31 cellular contexts compared by ENCODE assay signal in genomic region chr4:13151178-13151577, GRCh38.
"Had no signal": no experiment of that assay in that cellular context is flagged by ENCODE, and none has a peak within 500 bp of the region (broad histone marks: within the 10 kb centered on the region; RNA-seq: fewer than 3 reads in every experiment).

No MANE protein-coding gene starts in this region.

- H3K36me3 ChIP-seq: ascending aorta had no signal

- H3K9me3 Mint-ChIP-seq: T-helper 2 cell treated with Interferon-gamma antibody and Interleukin-4, amounts not matched to agents 5 μg/mL and 100 μg/mL, for 36 hours had no signal

- H3K4me3 Mint-ChIP-seq: activated CD8-positive, alpha-beta T cell treated with anti-CD3 and anti-CD28 coated beads, Interleukin-2, amount 10 ng/mL, durations not matched to agents 7 days and 5 days; activated naive CD8-positive, alpha-beta T cell treated with anti-CD3 and anti-CD28 coated beads, Interleukin-2, amount 50 U/mL, for 24 hours; T-helper 2 cell treated with Interferon-gamma antibody and Interleukin-4, amounts not matched to agents 5 μg/mL and 100 μg/mL, for 36 hours; WTC11 had no signal

- H3K9me2 ChIP-seq: SK-N-SH had no signal

- H3K36me3 Mint-ChIP-seq: WTC11 had no signal

- H3K4me1 ChIP-seq: ascending aorta, body of pancreas had no signal

- H3K9me3 ChIP-seq: body of pancreas, SK-N-SH had no signal

- DNase-seq: activated CD4-positive, alpha-beta T cell treated with anti-CD3 and anti-CD28 coated beads for 48 hours; activated CD4-positive, alpha-beta T cell treated with anti-CD3 and anti-CD28 coated beads, Interleukin-2, amount 50 U/mL, for 4 hours; activated CD4-positive, CD25-positive, alpha-beta regulatory T cell treated with anti-CD3 and anti-CD28 coated beads, Interleukin-2, amount 50 U/mL, for 72 hours; activated CD8-positive, alpha-beta memory T cell treated with anti-CD3 and anti-CD28 coated beads, Interleukin-2, amount 50 U/mL, for 48 hours; activated CD8-positive, alpha-beta T cell treated with anti-CD3 and anti-CD28 coated beads, Interleukin-2, amount 10 ng/mL, durations not matched to agents 7 days and 5 days; activated effector memory CD4-positive, alpha-beta T cell treated with Interleukin-2 at 50 U/mL for 16 hours; activated naive CD4-positive, alpha-beta T cell; activated naive CD8-positive, alpha-beta T cell treated with anti-CD3 and anti-CD28 coated beads, Interleukin-2, amount 50 U/mL, for 24 hours; activated T-cell treated with anti-CD3 and anti-CD28 coated beads, Interleukin-2, amount 50 U/mL, for 1 hour; amniotic stem cell; body of pancreas; central memory CD4-positive, alpha-beta T cell; Kasumi-1; KBM-7; NCI-H1092 treated with DMSO at 0.1 percent for 48 hours; NCI-H1436; NCI-H187 treated with DMSO at 0.1 percent for 48 hours; NCI-H2171; NCI-H2227 treated with DMSO at 0.1 percent for 48 hours; NCI-H446 treated with DMSO at 0.1 percent for 48 hours; NCI-H524 treated with DMSO at 0.1 percent for 48 hours; NCI-H774; RPMI8226; SK-N-SH; SW 1271 had no signal

- H3K27me3 Mint-ChIP-seq: activated naive CD8-positive, alpha-beta T cell treated with anti-CD3 and anti-CD28 coated beads, Interleukin-2, amount 50 U/mL, for 24 hours had no signal

- H3K4me1 Mint-ChIP-seq: activated naive CD8-positive, alpha-beta T cell treated with anti-CD3 and anti-CD28 coated beads, Interleukin-2, amount 50 U/mL, for 24 hours had no signal

- H3K4me3 ChIP-seq: ascending aorta, body of pancreas had no signal

- ATAC-seq: activated CD8-positive, alpha-beta T cell treated with anti-CD3 and anti-CD28 coated beads, Interleukin-2, amount 10 ng/mL, durations not matched to agents 7 days and 5 days; activated naive CD4-positive, alpha-beta T cell treated with anti-CD3 and anti-CD28 coated beads, Interleukin-2, amount 50 U/mL, for 72 hours; activated naive CD8-positive, alpha-beta T cell treated with anti-CD3 and anti-CD28 coated beads, Interleukin-2, amount 50 U/mL, for 24 hours; body of pancreas; Panc1; Right ventricle myocardium inferior; WTC11 had no signal

- H3K27ac Mint-ChIP-seq: activated CD8-positive, alpha-beta T cell treated with anti-CD3 and anti-CD28 coated beads, Interleukin-2, amount 10 ng/mL, durations not matched to agents 7 days and 5 days; activated naive CD4-positive, alpha-beta T cell treated with anti-CD3 and anti-CD28 coated beads, Interleukin-2, amount 50 U/mL, for 72 hours; activated naive CD8-positive, alpha-beta T cell treated with anti-CD3 and anti-CD28 coated beads, Interleukin-2, amount 50 U/mL, for 24 hours; T-helper 2 cell treated with Interferon-gamma antibody and Interleukin-4, amounts not matched to agents 5 μg/mL and 100 μg/mL, for 36 hours; WTC11 had no signal

- H3K4me2 ChIP-seq: SK-N-SH had no signal

- H3K27ac ChIP-seq: ascending aorta, body of pancreas had no signal

- H3K27me3 ChIP-seq: ascending aorta, body of pancreas had no signal
